ENCODE assay signal across 10 cellular contexts in the genomic region with DNA sequence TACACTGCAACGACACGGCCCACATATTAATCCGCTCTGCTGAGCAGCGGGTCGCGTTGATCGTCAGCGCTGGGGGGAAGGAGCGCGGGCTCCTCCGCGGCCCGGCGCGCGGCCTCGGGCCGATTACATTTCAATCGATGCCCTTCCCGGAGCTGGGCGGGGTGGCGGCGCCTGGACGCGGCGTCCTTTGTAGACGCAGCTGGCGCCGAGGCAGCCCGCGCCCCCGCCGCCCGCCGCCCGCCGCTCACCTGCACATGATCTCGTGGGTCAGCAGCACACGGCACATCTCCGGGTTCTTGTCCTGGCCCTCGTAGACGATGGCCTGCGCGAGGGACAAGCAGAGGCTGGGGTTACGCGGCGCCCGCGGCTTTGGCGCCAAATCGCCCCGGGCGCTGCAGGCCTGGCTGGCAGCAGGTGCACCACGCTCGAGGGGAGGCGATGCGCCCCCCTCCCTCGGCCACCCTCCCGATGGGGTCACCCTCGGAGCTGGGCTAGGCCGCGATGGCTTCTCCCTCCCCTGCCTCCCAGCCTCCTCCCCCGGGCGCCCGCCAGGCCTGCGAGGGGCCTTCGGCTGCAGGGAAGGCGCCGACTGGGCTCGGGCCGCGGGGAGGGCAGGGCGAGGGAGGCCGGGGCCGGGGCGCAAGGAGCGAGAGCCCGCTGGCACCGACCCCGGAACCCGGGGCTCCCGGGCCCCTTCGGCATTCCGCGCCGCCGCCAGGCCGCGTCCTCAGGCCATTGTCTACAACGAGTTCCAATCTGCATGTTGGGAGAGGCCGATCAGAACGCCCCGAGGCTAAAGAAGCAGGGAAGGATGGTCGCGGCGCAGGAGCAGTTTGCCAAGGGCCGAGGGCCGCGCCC. TPM values are rescaled to one million over a fixed set of nuclear protein-coding genes. Genes with fewer than 3 reads are reported as not detected.
A peak's percentile ranks its signal among the peaks of the same experiment; 100 is the strongest.
DNase-seq lines count a peak whose midpoint lies in the region; ATAC-seq and TF ChIP-seq lines count a peak whose summit lies in the region.
"Had no signal": no experiment of that assay in that cellular context is flagged by ENCODE, and none has a peak within 500 bp of the region (broad histone marks: within the 10 kb centered on the region; RNA-seq: fewer than 3 reads in every experiment).

No MANE protein-coding gene starts in this region.

- H3K9ac ChIP-seq in smooth muscle cell (ENCODE audit: low read depth), result no peak overlapping the region

- H3K36me3 Mint-ChIP-seq in activated CD8-positive, alpha-beta T cell treated with anti-CD3 and anti-CD28 coated beads, Interleukin-2, amount 10 ng/mL, durations not matched to agents 7 days and 5 days (ENCODE audit: low read depth), result peaks cover 7% of the 10 kb centered on the region

- DNase-seq in NCI-H1417 (lab: John Stamatoyannopoulos, UW) (peak in 2 of 3 experiments; percentile 73 to 80), NCI-H1417 treated with DMSO at 0.1 percent for 48 hours (lab: John Stamatoyannopoulos, UW) (no peak), iPS DF 6.9 (ENCODE audit: low read depth, low spot score) (no peak), smooth muscle cell (lab: John Stamatoyannopoulos, UW; ENCODE audit: unreplicated experiment) (no peak), H4 (ENCODE audit: low spot score) (no peak), occipital lobe (lab: John Stamatoyannopoulos, UW) (no peak)
- no peak for DNase-seq in activated CD8-positive, alpha-beta T cell treated with anti-CD3 and anti-CD28 coated beads, Interleukin-2, amount 10 ng/mL, durations not matched to agents 7 days and 5 days
- DNase-seq: 8988T had no signal

- H3K27ac Mint-ChIP-seq in activated CD8-positive, alpha-beta T cell treated with anti-CD3 and anti-CD28 coated beads, Interleukin-2, amount 10 ng/mL, durations not matched to agents 7 days and 5 days, result peak overlapping the region; percentile 40

- peak overlapping the region; percentile 42 for H3K4me3 Mint-ChIP-seq in activated CD8-positive, alpha-beta T cell treated with anti-CD3 and anti-CD28 coated beads, Interleukin-2, amount 10 ng/mL, durations not matched to agents 7 days and 5 days

- WGBS in iPS DF 6.9 (ENCODE audit: insufficient coverage, insufficient read length), result no CpG with 5 or more reads among the region's 99 CpGs
- 2% methylated on average over 68 of the region's 99 CpGs for WGBS in smooth muscle cell (ENCODE audit: low lambda C conversion rate)

- H3K4me1 Mint-ChIP-seq in activated CD8-positive, alpha-beta T cell treated with anti-CD3 and anti-CD28 coated beads, Interleukin-2, amount 10 ng/mL, durations not matched to agents 7 days and 5 days (ENCODE audit: low read depth), result peaks cover 19% of the 10 kb centered on the region

- H3K36me3 ChIP-seq in iPS DF 6.9 (ENCODE audit: control insufficient read depth, insufficient read depth, low read length) (no peaks in the 10 kb centered on the region), smooth muscle cell (ENCODE audit: low read depth) (no peaks in the 10 kb centered on the region)
- H3K36me3 ChIP-seq: SJSA1 had no signal

- CTCF ChIA-PET in activated CD8-positive, alpha-beta T cell treated with anti-CD3 and anti-CD28 coated beads, Interleukin-2, amount 10 ng/mL, durations not matched to agents 7 days and 5 days (lab: Charles Lee), result no interaction called here

- no peaks in the 10 kb centered on the region for H4K20me1 ChIP-seq in smooth muscle cell (ENCODE audit: low read depth)

- no peak for ATAC-seq in activated CD8-positive, alpha-beta T cell treated with anti-CD3 and anti-CD28 coated beads, Interleukin-2, amount 10 ng/mL, durations not matched to agents 7 days and 5 days
- no peak for ATAC-seq in GM18909 (IDR thresholded peaks at IDR 0.05; ENCODE audit: poor library complexity, unreplicated experiment)

- H3F3A ChIP-seq in smooth muscle cell (ENCODE audit: low read depth), result no peaks in the 10 kb centered on the region

- no peak for TF ChIP-seq CTCF in smooth muscle cell (IDR thresholded peaks at IDR 0.05; ENCODE audit: borderline replicate concordance, insufficient read depth, poor library complexity, severe bottlenecking)

- H3K4me2 ChIP-seq in smooth muscle cell, result peak overlapping the region; percentile 78

- H3K27me3 ChIP-seq in iPS DF 6.9 (ENCODE audit: control insufficient read depth, insufficient read depth, low read length) (peaks cover 58% of the 10 kb centered on the region), smooth muscle cell (ENCODE audit: low read depth) (peaks cover 96% of the 10 kb centered on the region)

- peaks cover 60% of the 10 kb centered on the region for H3K27me3 Mint-ChIP-seq in activated CD8-positive, alpha-beta T cell treated with anti-CD3 and anti-CD28 coated beads, Interleukin-2, amount 10 ng/mL, durations not matched to agents 7 days and 5 days (ENCODE audit: low read depth)

- H3K4me3 ChIP-seq in iPS DF 6.9 (ENCODE audit: low read length), result peak overlapping the region; percentile 30; the same call in 1 of the 2 replicates
- peak overlapping the region; percentile 32 for H3K4me3 ChIP-seq in smooth muscle cell
- H3K4me3 ChIP-seq: SJSA1 had no signal

- H3K27ac ChIP-seq in iPS DF 6.9 (ENCODE audit: low read length) (no peak overlapping the region), smooth muscle cell (ENCODE audit: low read depth) (no peak overlapping the region)
- H3K27ac ChIP-seq: SJSA1 had no signal

- H3K9me3 ChIP-seq in iPS DF 6.9 (ENCODE audit: control insufficient read depth, insufficient read depth, low read length), result no peaks in the 10 kb centered on the region
- no peaks in the 10 kb centered on the region for H3K9me3 ChIP-seq in smooth muscle cell (replicated peaks; ENCODE audit: low read depth)

- no peaks in the 10 kb centered on the region for H3K79me2 ChIP-seq in smooth muscle cell (ENCODE audit: low read depth)

- H2AFZ ChIP-seq in smooth muscle cell (ENCODE audit: low read depth), result peak overlapping the region; percentile 42

- POLR2A ChIA-PET in activated CD8-positive, alpha-beta T cell treated with anti-CD3 and anti-CD28 coated beads, Interleukin-2, amount 10 ng/mL, durations not matched to agents 7 days and 5 days (lab: Charles Lee), result no interaction called here

- H3K4me1 ChIP-seq in iPS DF 6.9 (ENCODE audit: control insufficient read depth, insufficient read depth, low read length), result peaks cover 4% of the 10 kb centered on the region; the same call in 1 of the 2 replicates
- peaks cover 25% of the 10 kb centered on the region for H3K4me1 ChIP-seq in smooth muscle cell (ENCODE audit: low read depth)

- peaks cover 6% of the 10 kb centered on the region for H3K9me3 Mint-ChIP-seq in activated CD8-positive, alpha-beta T cell treated with anti-CD3 and anti-CD28 coated beads, Interleukin-2, amount 10 ng/mL, durations not matched to agents 7 days and 5 days (ENCODE audit: insufficient read depth)

RNA-seq across cellular contexts. Expression of gene EBF3, which starts 5.2 kb away (rescaled TPM):
- not detected for total RNA-seq in activated CD8-positive, alpha-beta T cell treated with anti-CD3 and anti-CD28 coated beads, Interleukin-2, amount 10 ng/mL, durations not matched to agents 7 days and 5 days
- 0.04 TPM in 1 of 2 replicates, not detected in the other for total RNA-seq in smooth muscle cell
- 0.14 TPM in 1 of 2 replicates, not detected in the other for polyA plus RNA-seq in smooth muscle cell
- 0.33 TPM in 2 replicates for total RNA-seq in H4 (2014; rRNA removed; shearing (Covaris generic))
- 0.31 TPM for total RNA-seq in occipital lobe
- total RNA-seq: SJSA1 had no signal

Comparison
In these comparisons a context has a peak if more than half of its experiments do, and no peak if none do; other contexts are left out.
1. DNase-seq: peak in NCI-H1417 (2 of 3); none in NCI-H1417 treated with DMSO at 0.1 percent for 48 hours (single experiment), activated CD8-positive, alpha-beta T cell treated with anti-CD3 and anti-CD28 coated beads, Interleukin-2, amount 10 ng/mL, durations not matched to agents 7 days and 5 days (single experiment), iPS DF 6.9 (single experiment), smooth muscle cell (single experiment), H4 (single experiment) and occipital lobe (single experiment).